In genomic region chr18:64233855-64234254, GRCh38 we compare ENCODE assay signal across 17 cellular contexts.
DNase-seq lines count a peak whose midpoint lies in the region; ATAC-seq, FAIRE-seq and TF ChIP-seq lines count a peak whose summit lies in the region.
"Had no signal": no experiment of that assay in that cellular context is flagged by ENCODE, and none has a peak within 500 bp of the region (broad histone marks: within the 10 kb centered on the region; RNA-seq: fewer than 3 reads in every experiment).

No MANE protein-coding gene starts in this region.

- no peaks in the 10 kb centered on the region for H3K79me2 ChIP-seq in neural cell (replicated peaks; ENCODE audit: insufficient read depth, low read length)

- H3K27ac ChIP-seq in mesenchymal stem cell (ENCODE audit: low read length, poor library complexity, severe bottlenecking) (peak overlapping the region; percentile 41), neural cell (ENCODE audit: low read length) (peak overlapping the region; percentile 35)
- H3K27ac ChIP-seq: BLaER1 treated with 17β-estradiol and CSF1 and Interleukin-3, amounts not matched to agents 10 nM and 100 nM; GM23248; HL-60 had no signal

- no peak for ATAC-seq in HG02759 (IDR thresholded peaks at IDR 0.05; ENCODE audit: unreplicated experiment)
- ATAC-seq: CD8-positive, alpha-beta T cell had no signal

- H3K4me1 ChIP-seq in mesenchymal stem cell (ENCODE audit: control insufficient read depth, insufficient read depth, low read depth, low read length): no peaks in the 10 kb centered on the region

- H2AFZ ChIP-seq in mesenchymal stem cell (ENCODE audit: low read depth, low read length): no peak overlapping the region
- H2AFZ ChIP-seq in neural cell (ENCODE audit: low read depth, low read length): no peak overlapping the region
- H2AFZ ChIP-seq: GM23248 had no signal

- no peak for TF ChIP-seq CTCF in neural cell (IDR thresholded peaks at IDR 0.05; ENCODE audit: poor library complexity, severe bottlenecking)

- H3K9ac ChIP-seq in mesenchymal stem cell (ENCODE audit: low read length) (no peak overlapping the region), neural cell (ENCODE audit: low read length) (no peak overlapping the region)
- H3K9ac ChIP-seq: BLaER1 treated with 17β-estradiol and CSF1 and Interleukin-3, amounts not matched to agents 10 nM and 100 nM; GM23248 had no signal

- no peak overlapping the region for H2BK15ac ChIP-seq in mesenchymal stem cell (ENCODE audit: low read depth, poor library complexity, severe bottlenecking)

- H3K4me3 ChIP-seq in mesenchymal stem cell (ENCODE audit: insufficient read depth in 1 of 2, low read depth in 1 of 2, low read length in 2 of 2) (no peak overlapping the region), neural cell (ENCODE audit: low read length) (no peak overlapping the region)
- H3K4me3 ChIP-seq: BLaER1 treated with 17β-estradiol and CSF1 and Interleukin-3, amounts not matched to agents 10 nM and 100 nM; GM23248 had no signal

- no peaks in the 10 kb centered on the region for H3F3A ChIP-seq in neural cell (ENCODE audit: insufficient read depth, low read length, poor library complexity, severe bottlenecking)

- H3K14ac ChIP-seq in mesenchymal stem cell (ENCODE audit: low read length in 2 of 2): no peak overlapping the region

- WGBS in mesenchymal stem cell: no CpG with 5 or more reads among the region's 1 CpG

- H4K91ac ChIP-seq in mesenchymal stem cell (ENCODE audit: low read length): no peak overlapping the region

- no peak overlapping the region for H2BK120ac ChIP-seq in mesenchymal stem cell (ENCODE audit: low read depth, low read length)

- no peak for TF ChIP-seq EP300 in neural cell (conservative IDR thresholded peaks at IDR 0.05; ENCODE audit: poor library complexity, severe bottlenecking)

- H3K36me3 ChIP-seq in mesenchymal stem cell (ENCODE audit: control insufficient read depth in 1 of 2, insufficient read depth in 2 of 2, low read depth in 1 of 2, low read length in 2 of 2) (no peaks in the 10 kb centered on the region), neural cell (ENCODE audit: insufficient read depth, low read length) (no peaks in the 10 kb centered on the region)
- H3K36me3 ChIP-seq: BLaER1 treated with 17β-estradiol and CSF1 and Interleukin-3, amounts not matched to agents 10 nM and 100 nM had no signal

- no peaks in the 10 kb centered on the region for H3K9me3 ChIP-seq in mesenchymal stem cell (ENCODE audit: control insufficient read depth, low read length)
- no peaks in the 10 kb centered on the region for H3K9me3 ChIP-seq in neural cell (ENCODE audit: low read length)

- no peak overlapping the region for H2BK12ac ChIP-seq in mesenchymal stem cell (ENCODE audit: low read length in 2 of 2)

- H3K4ac ChIP-seq in mesenchymal stem cell (ENCODE audit: low read depth in 1 of 2, low read length in 2 of 2): no peak overlapping the region

- H3K18ac ChIP-seq in mesenchymal stem cell (ENCODE audit: low read depth in 1 of 2, low read length in 2 of 2): no peak overlapping the region

- H2AK5ac ChIP-seq in mesenchymal stem cell (ENCODE audit: low read length, severe bottlenecking): no peak overlapping the region

- no peak overlapping the region for H3K23ac ChIP-seq in mesenchymal stem cell (ENCODE audit: low read length in 2 of 2)

- H3K79me1 ChIP-seq in mesenchymal stem cell (replicated peaks; ENCODE audit: low read length, poor library complexity, severe bottlenecking): no peaks in the 10 kb centered on the region

- no peak overlapping the region for H4K8ac ChIP-seq in mesenchymal stem cell (ENCODE audit: low read length)

- no peak overlapping the region for H2BK5ac ChIP-seq in mesenchymal stem cell (ENCODE audit: low read depth, low read length, poor library complexity, severe bottlenecking)

- H4K20me1 ChIP-seq in neural cell (ENCODE audit: insufficient read depth): no peaks in the 10 kb centered on the region
- H4K20me1 ChIP-seq: BLaER1 treated with 17β-estradiol and CSF1 and Interleukin-3, amounts not matched to agents 10 nM and 100 nM had no signal

- no peak overlapping the region for H3K4me2 ChIP-seq in mesenchymal stem cell (ENCODE audit: low read length, poor library complexity, severe bottlenecking)
- no peak overlapping the region for H3K4me2 ChIP-seq in neural cell (ENCODE audit: low read length)
- H3K4me2 ChIP-seq: BLaER1 treated with 17β-estradiol and CSF1 and Interleukin-3, amounts not matched to agents 10 nM and 100 nM had no signal

- no peak for TF ChIP-seq RAD21 in neural cell (conservative IDR thresholded peaks at IDR 0.05)

- no peaks in the 10 kb centered on the region for H3K27me3 ChIP-seq in mesenchymal stem cell (ENCODE audit: control insufficient read depth in 1 of 2, insufficient read depth in 1 of 2, low read length in 2 of 2)
- no peaks in the 10 kb centered on the region for H3K27me3 ChIP-seq in neural cell (ENCODE audit: insufficient read depth, low read depth, low read length)
- H3K27me3 ChIP-seq: BLaER1 treated with 17β-estradiol and CSF1 and Interleukin-3, amounts not matched to agents 10 nM and 100 nM had no signal

- DNase-seq in kidney glomerular epithelial cell (lab: John Stamatoyannopoulos, UW): peak; percentile 38
- DNase-seq in mesenchymal stem cell: no peak
- no peak for DNase-seq in SW480 (ENCODE audit: low spot score)
- no peak for DNase-seq in RCC 7860 (ENCODE audit: low spot score)
- DNase-seq: CD8-positive, alpha-beta T cell; DMS 273 treated with DMSO at 0.1 percent for 48 hours; DMS79; GDM1; GM23248; HCEC 1CT; IMR-90 had no signal

- FAIRE-seq in RCC 7860 (lab: Jason Lieb, UNC): no peak
- FAIRE-seq: GM12892, GM18507 had no signal

- no peaks in the 10 kb centered on the region for H3K9me2 ChIP-seq in neural cell (ENCODE audit: insufficient read depth, low read length)

TF ChIP-seq in neural cell, 6 proteins besides CTCF, POLR2A, EP300 and RAD21:
- no peak for TF ChIP-seq EZH2 (IDR thresholded peaks at IDR 0.05; ENCODE audit: borderline replicate concordance, insufficient read depth, low read length, poor library complexity, severe bottlenecking)
- no peak for TF ChIP-seq REST (IDR thresholded peaks at IDR 0.05; ENCODE audit: borderline replicate concordance)
- no peak for TF ChIP-seq MXI1 (conservative IDR thresholded peaks at IDR 0.05; ENCODE audit: poor library complexity, severe bottlenecking)
- TF ChIP-seq SMC3 (conservative IDR thresholded peaks at IDR 0.05; ENCODE audit: poor library complexity): no peak
- TF ChIP-seq TAF1 (IDR thresholded peaks at IDR 0.05; ENCODE audit: low read depth): no peak
- TF ChIP-seq POLR2AphosphoS5 (IDR thresholded peaks at IDR 0.05): no peak
